9 cellular contexts compared by ENCODE assay signal in the genomic region with DNA sequence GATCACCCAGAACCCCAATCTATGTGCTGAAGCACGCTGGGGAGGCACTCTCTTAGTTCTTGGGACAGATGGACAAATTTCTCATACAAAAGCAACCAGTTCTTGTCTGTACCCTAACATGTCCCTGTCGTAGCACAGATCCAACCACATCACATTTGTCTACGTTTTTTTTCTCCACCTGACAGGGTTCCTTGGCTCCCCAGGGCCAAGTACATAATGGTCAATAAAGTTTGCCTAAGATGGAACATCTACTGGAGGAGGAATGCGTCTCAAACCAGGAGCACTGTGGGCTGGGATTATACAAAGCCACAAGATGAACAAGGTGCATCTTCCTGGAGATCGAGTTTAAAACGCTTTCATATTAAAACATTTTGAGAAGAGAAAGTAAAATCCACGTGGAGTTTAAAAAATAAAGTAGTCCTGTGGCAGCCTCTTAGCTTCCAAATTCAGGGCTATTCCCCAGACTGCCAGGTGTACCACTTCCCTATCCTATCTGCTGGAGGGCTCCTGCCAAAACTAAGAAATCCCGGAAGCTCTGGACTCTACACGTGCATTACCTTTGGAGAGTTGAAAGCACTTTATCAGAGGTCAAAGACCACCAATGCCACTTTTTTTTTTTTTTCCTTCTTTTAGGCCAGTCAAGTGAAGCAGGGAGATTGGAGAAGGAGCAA. TPM values are rescaled to one million over a fixed set of nuclear protein-coding genes. Genes with fewer than 3 reads are reported as not detected.
DNase-seq lines count a peak whose midpoint lies in the region; ATAC-seq and TF ChIP-seq lines count a peak whose summit lies in the region.
"Had no signal": no experiment of that assay in that cellular context is flagged by ENCODE, and none has a peak within 500 bp of the region (broad histone marks: within the 10 kb centered on the region; RNA-seq: fewer than 3 reads in every experiment).

No MANE protein-coding gene starts in this region.

- CTCF ChIA-PET in activated CD4-positive, alpha-beta T cell treated with anti-CD3 and anti-CD28 coated beads for 36 hours (lab: Charles Lee) = interaction anchor here (1.1 to 2.6 kb wide), 6 partner anchors 15 to 68 kb away, joined by 3 to 12 read pairs (median 5); a partner anchor contains a TSS

- WGBS in aorta, 2 donors = 67 to 71% methylated on average over 9 of the region's 9 CpGs

- DNase-seq in activated CD4-positive, alpha-beta T cell treated with anti-CD3 and anti-CD28 coated beads for 36 hours = no peak
- no peak for DNase-seq in activated CD4-positive, alpha-beta T cell treated with anti-CD3 and anti-CD28 coated beads, Interleukin-2, amount 50 U/mL, for 48 hours
- DNase-seq in kidney epithelial cell (ENCODE audit: low read depth) (no peak), superior temporal gyrus (ENCODE audit: extremely low spot score) (peak; percentile 18), head of caudate nucleus (no peak), NCI-H748 (lab: John Stamatoyannopoulos, UW; ENCODE audit: unreplicated experiment) (no peak), aorta (no peak)
- DNase-seq: GOT3 had no signal

- H3K27ac Mint-ChIP-seq in activated CD4-positive, alpha-beta T cell treated with anti-CD3 and anti-CD28 coated beads for 36 hours = peak overlapping the region; percentile 98
- peak overlapping the region; percentile 92 for H3K27ac Mint-ChIP-seq in activated T-helper 17 cell treated with anti-CD3 and anti-CD28 coated beads, Interleukin-2, amount 50 U/mL, for 72 hours

- H3K9me3 ChIP-seq in aorta (ENCODE audit: control insufficient read depth, low read length) = no peaks in the 10 kb centered on the region

- no peaks in the 10 kb centered on the region for H3K36me3 ChIP-seq in kidney epithelial cell (ENCODE audit: control insufficient read depth, insufficient read depth, low read length)
- H3K36me3 ChIP-seq in aorta (ENCODE audit: control insufficient read depth in 1 of 2, insufficient read depth in 2 of 2, low read length in 1 of 2) = no peaks in the 10 kb centered on the region

- intact Hi-C loops in activated CD4-positive, alpha-beta T cell treated with anti-CD3 and anti-CD28 coated beads for 36 hours (cut with DNase I, micrococcal nuclease) = loop anchor here in 1 of 2 experiments (2.0 to 5.0 kb wide), 2 partner anchors 239 to 286 kb away; no protein-coding TSS in a partner anchor
- intact Hi-C loops in head of caudate nucleus (cut with DNase I) (no loop called here), aorta (cut with DNase I) (loop anchor here in 1 of 2 donors (10.0 kb wide), 1 partner anchor 163 kb away; a partner anchor contains a TSS)

- H3K27ac ChIP-seq in aorta (ENCODE audit: low read depth in 1 of 2, low read length in 2 of 2) = no peak overlapping the region

- H3K27me3 Mint-ChIP-seq in activated CD4-positive, alpha-beta T cell treated with anti-CD3 and anti-CD28 coated beads for 36 hours = peaks cover 3% of the 10 kb centered on the region
- no peaks in the 10 kb centered on the region for H3K27me3 Mint-ChIP-seq in activated T-helper 17 cell treated with anti-CD3 and anti-CD28 coated beads, Interleukin-2, amount 50 U/mL, for 72 hours

- ATAC-seq in activated CD4-positive, alpha-beta T cell treated with anti-CD3 and anti-CD28 coated beads for 36 hours = no peak
- no peak for ATAC-seq in activated T-helper 17 cell treated with anti-CD3 and anti-CD28 coated beads, Interleukin-2, amount 50 U/mL, for 72 hours (replicated peaks)
- no peak for ATAC-seq in aorta (ENCODE audit: low FRiP score)

- H3K4me1 ChIP-seq in aorta (ENCODE audit: control insufficient read depth in 1 of 2, insufficient read depth in 2 of 2, low read length in 2 of 2) = peaks cover 1 to 7% of the 10 kb centered on the region in 2 donors

- POLR2A ChIA-PET in activated CD4-positive, alpha-beta T cell treated with anti-CD3 and anti-CD28 coated beads for 36 hours (lab: Charles Lee) = interaction anchor here (1.1 to 1.7 kb wide), 3 partner anchors 17 to 66 kb away, joined by 4 to 13 read pairs (median 7); a partner anchor contains a TSS

- no peaks in the 10 kb centered on the region for H3K9me3 Mint-ChIP-seq in activated CD4-positive, alpha-beta T cell treated with anti-CD3 and anti-CD28 coated beads for 36 hours (ENCODE audit: low read depth)
- no peaks in the 10 kb centered on the region for H3K9me3 Mint-ChIP-seq in activated T-helper 17 cell treated with anti-CD3 and anti-CD28 coated beads, Interleukin-2, amount 50 U/mL, for 72 hours

- H3K36me3 Mint-ChIP-seq in activated CD4-positive, alpha-beta T cell treated with anti-CD3 and anti-CD28 coated beads for 36 hours (ENCODE audit: low read depth) = peaks cover 43% of the 10 kb centered on the region
- H3K36me3 Mint-ChIP-seq in activated T-helper 17 cell treated with anti-CD3 and anti-CD28 coated beads, Interleukin-2, amount 50 U/mL, for 72 hours (ENCODE audit: low read depth) = peaks cover 64% of the 10 kb centered on the region

- H3K4me3 ChIP-seq in kidney epithelial cell (ENCODE audit: low read depth, low read length) (peak overlapping the region; percentile 80), aorta (ENCODE audit: low read length in 2 of 2) (peak overlapping the region in 1 of 2 donors; percentile 96)

- peaks cover 47% of the 10 kb centered on the region for H3K4me1 Mint-ChIP-seq in activated CD4-positive, alpha-beta T cell treated with anti-CD3 and anti-CD28 coated beads for 36 hours
- H3K4me1 Mint-ChIP-seq in activated T-helper 17 cell treated with anti-CD3 and anti-CD28 coated beads, Interleukin-2, amount 50 U/mL, for 72 hours = peaks cover 20% of the 10 kb centered on the region

- H3K27me3 ChIP-seq in kidney epithelial cell (ENCODE audit: control insufficient read depth, insufficient read depth, low read length) (no peaks in the 10 kb centered on the region), aorta (ENCODE audit: control insufficient read depth in 1 of 2, insufficient read depth in 2 of 2, low read length in 1 of 2) (no peaks in the 10 kb centered on the region)

- no peak for TF ChIP-seq CTCF in kidney epithelial cell (IDR thresholded peaks at IDR 0.05; ENCODE audit: insufficient read depth, low read length, poor library complexity, severe bottlenecking)

- H3K4me3 Mint-ChIP-seq in activated CD4-positive, alpha-beta T cell treated with anti-CD3 and anti-CD28 coated beads for 36 hours = peak overlapping the region; percentile 97
- peak overlapping the region; percentile 96 for H3K4me3 Mint-ChIP-seq in activated T-helper 17 cell treated with anti-CD3 and anti-CD28 coated beads, Interleukin-2, amount 50 U/mL, for 72 hours

RNA-seq across cellular contexts. Expression of a gene that starts 1.4 kb away (rescaled TPM):
- total RNA-seq in activated CD4-positive, alpha-beta T cell treated with anti-CD3 and anti-CD28 coated beads for 36 hours = 10 to 100 TPM; 44.1 to 46.9 TPM
- 10 to 100 TPM; 58.8 to 70.8 TPM for total RNA-seq in activated T-helper 17 cell treated with anti-CD3 and anti-CD28 coated beads, Interleukin-2, amount 50 U/mL, for 72 hours
- total RNA-seq in kidney epithelial cell = 28.9 and 35.0 TPM in 2 replicates
- total RNA-seq in aorta = 10 to 100 TPM; 25.3 to 37.7 TPM
- 10 to 100 TPM; 16.9 to 46.6 TPM for polyA plus RNA-seq in aorta
